In genomic region chr11:126392638-126393023, GRCh38 we compare ENCODE assay signal across 10 cellular contexts. TPM values are rescaled to one million over a fixed set of nuclear protein-coding genes. Genes with fewer than 3 reads are reported as not detected.
DNase-seq lines count a peak whose midpoint lies in the region; ATAC-seq and TF ChIP-seq lines count a peak whose summit lies in the region.
"Had no signal": no experiment of that assay in that cellular context is flagged by ENCODE, and none has a peak within 500 bp of the region (broad histone marks: within the 10 kb centered on the region; RNA-seq: fewer than 3 reads in every experiment).

No MANE protein-coding gene starts in this region.

- no peaks in the 10 kb centered on the region for H3K79me2 ChIP-seq in OCI-LY7 (ENCODE audit: insufficient read depth, low read depth, low read length)

- no peaks in the 10 kb centered on the region for H3K9me2 ChIP-seq in OCI-LY7 (ENCODE audit: insufficient read depth, low read length)

- no TSS peak for BruUV-seq in OCI-LY7 (replicated peaks; lab: Mats Ljungman, UMichigan)

- intact Hi-C loops in OCI-LY7 (cut with micrococcal nuclease; ENCODE audit: unreplicated experiment) (no loop called here), mucosa of descending colon (cut with DNase I, micrococcal nuclease) (no loop called here)

- no peaks in the 10 kb centered on the region for H3K36me3 ChIP-seq in OCI-LY7 (ENCODE audit: insufficient read depth, low read length)
- H3K36me3 ChIP-seq in mucosa of descending colon (ENCODE audit: low read depth) = no peaks in the 10 kb centered on the region

- no peaks in the 10 kb centered on the region for H4K20me1 ChIP-seq in OCI-LY7 (ENCODE audit: insufficient read depth, low read length)

- H3K27ac ChIP-seq in OCI-LY7 (ENCODE audit: low read depth, low read length, poor library complexity, severe bottlenecking) = no peak overlapping the region

- H3K4me3 ChIP-seq in OCI-LY7 (ENCODE audit: low read depth, low read length, poor library complexity, severe bottlenecking) (no peak overlapping the region), mucosa of descending colon (no peak overlapping the region)

- H3K9me3 ChIP-seq in OCI-LY7 (ENCODE audit: low read length) (no peaks in the 10 kb centered on the region), mucosa of descending colon (no peaks in the 10 kb centered on the region)

- no peak for TF ChIP-seq CTCF in OCI-LY7 (conservative IDR thresholded peaks at IDR 0.05; ENCODE audit: low read length)
- no peak for TF ChIP-seq CTCF in mucosa of descending colon (IDR thresholded peaks at IDR 0.05)

- peak overlapping the region; percentile 52 for H3K4me2 ChIP-seq in OCI-LY7 (ENCODE audit: low read length)

- POLR2A ChIA-PET in OCI-LY7 (lab: Charles Lee) = interaction anchor here (0.7 to 1.4 kb wide), 7 partner anchors 11 to 92 kb away, joined by 3 to 4 read pairs (median 3); no protein-coding TSS in a partner anchor

- ATAC-seq in GM18511 (IDR thresholded peaks at IDR 0.05; ENCODE audit: unreplicated experiment) (peak; percentile 26), HG02763 (IDR thresholded peaks at IDR 0.05; ENCODE audit: unreplicated experiment) (peak; percentile 23), mucosa of descending colon (peak; percentile 5)

- no peak overlapping the region for H2AFZ ChIP-seq in OCI-LY7 (ENCODE audit: low read length)

- no peak for DNase-seq in OCI-LY7 (ENCODE audit: low spot score)
- DNase-seq in mucosa of descending colon = no peak
- DNase-seq in activated CD4-positive, alpha-beta T cell treated with anti-CD3 and anti-CD28 coated beads for 1 hour = no peak
- DNase-seq in NAMALWA (ENCODE audit: low spot score) = no peak
- DNase-seq in nucleus accumbens (lab: John Stamatoyannopoulos, UW) = no peak
- DNase-seq in T1000 (lab: John Stamatoyannopoulos, UW) = no peak
- DNase-seq: NCI-H2171 treated with DMSO at 0.1 percent for 48 hours; stimulated activated CD4-positive, alpha-beta T cell treated with anti-CD3 and anti-CD28 coated beads, Interleukin-1b, Interleukin-23, amount 100 ng/mL, for 48 hours had no signal

- peaks cover 17% of the 10 kb centered on the region for H3K4me1 ChIP-seq in OCI-LY7 (ENCODE audit: insufficient read depth, low read length, poor library complexity, severe bottlenecking)
- peaks cover under 1% of the 10 kb centered on the region for H3K4me1 ChIP-seq in mucosa of descending colon (ENCODE audit: low read depth)

- CTCF ChIA-PET in OCI-LY7 (lab: Charles Lee; ENCODE audit: unreplicated experiment) = interaction anchor here (0.5 kb wide), 1 partner anchor 10 kb away, joined by 7 read pairs; no protein-coding TSS in a partner anchor

RNA-seq across cellular contexts. Expression of gene ST3GAL4, which starts 37.1 kb away (rescaled TPM):
- total RNA-seq in OCI-LY7 (2014; rRNA removed; shearing (Covaris generic)) = 10.0 and 14.3 TPM in 2 replicates
- total RNA-seq in OCI-LY7 (2022) (17.4 and 18.8 TPM in 2 replicates), mucosa of descending colon (100 to 1,000 TPM in 2 of 3 donors, 10 to 100 TPM in 1; 94.7 to 460 (median 217) TPM)

Comparison
In these comparisons a context has a peak if more than half of its experiments do, and no peak if none do; other contexts are left out.
1. RNA of gene ST3GAL4, which starts 37.1 kb away (total RNA-seq): 94.7 to 460 TPM in mucosa of descending colon; 10.0 to 18.8 TPM in OCI-LY7; every median in the first group is over 4 times any median in the second.
2. Peak in every context shown above with its lines, with median percentiles within 50 percentile points of each other: ATAC-seq.